ENCODE assay signal across 1 cellular context in the genomic region with DNA sequence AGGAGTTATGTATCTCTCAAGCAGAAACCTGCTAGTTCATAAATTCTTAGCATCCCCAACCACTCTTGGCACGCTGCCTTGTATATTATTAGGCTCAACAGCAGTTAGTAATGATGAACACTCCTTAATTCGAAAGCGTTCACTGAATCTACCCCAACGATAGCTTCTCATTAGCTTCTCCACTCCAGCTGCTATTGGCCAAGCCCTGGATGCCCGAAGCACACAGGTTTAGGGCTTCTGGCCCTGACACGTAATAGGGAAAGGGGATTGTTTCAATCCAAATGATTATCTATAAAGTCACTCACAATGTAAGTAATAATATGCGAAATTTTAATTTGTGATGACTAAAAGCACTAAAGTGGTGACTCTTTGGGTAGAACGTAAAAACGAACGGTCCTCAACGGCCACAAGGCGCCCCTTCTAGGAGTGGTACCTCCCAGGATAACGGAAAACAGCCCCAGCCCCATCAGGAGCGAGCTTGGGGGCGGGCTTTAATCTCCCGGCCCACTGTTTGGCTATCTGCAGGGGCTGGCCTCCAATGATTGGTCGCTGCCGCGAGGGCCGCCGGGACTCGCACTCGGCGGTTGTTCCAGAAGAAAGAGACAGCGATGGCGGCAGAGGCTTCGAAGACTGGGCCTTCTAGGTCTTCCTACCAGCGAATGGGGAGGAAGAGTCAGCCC.
TF ChIP-seq lines count a peak whose summit lies in the region.

A gene with protein sequence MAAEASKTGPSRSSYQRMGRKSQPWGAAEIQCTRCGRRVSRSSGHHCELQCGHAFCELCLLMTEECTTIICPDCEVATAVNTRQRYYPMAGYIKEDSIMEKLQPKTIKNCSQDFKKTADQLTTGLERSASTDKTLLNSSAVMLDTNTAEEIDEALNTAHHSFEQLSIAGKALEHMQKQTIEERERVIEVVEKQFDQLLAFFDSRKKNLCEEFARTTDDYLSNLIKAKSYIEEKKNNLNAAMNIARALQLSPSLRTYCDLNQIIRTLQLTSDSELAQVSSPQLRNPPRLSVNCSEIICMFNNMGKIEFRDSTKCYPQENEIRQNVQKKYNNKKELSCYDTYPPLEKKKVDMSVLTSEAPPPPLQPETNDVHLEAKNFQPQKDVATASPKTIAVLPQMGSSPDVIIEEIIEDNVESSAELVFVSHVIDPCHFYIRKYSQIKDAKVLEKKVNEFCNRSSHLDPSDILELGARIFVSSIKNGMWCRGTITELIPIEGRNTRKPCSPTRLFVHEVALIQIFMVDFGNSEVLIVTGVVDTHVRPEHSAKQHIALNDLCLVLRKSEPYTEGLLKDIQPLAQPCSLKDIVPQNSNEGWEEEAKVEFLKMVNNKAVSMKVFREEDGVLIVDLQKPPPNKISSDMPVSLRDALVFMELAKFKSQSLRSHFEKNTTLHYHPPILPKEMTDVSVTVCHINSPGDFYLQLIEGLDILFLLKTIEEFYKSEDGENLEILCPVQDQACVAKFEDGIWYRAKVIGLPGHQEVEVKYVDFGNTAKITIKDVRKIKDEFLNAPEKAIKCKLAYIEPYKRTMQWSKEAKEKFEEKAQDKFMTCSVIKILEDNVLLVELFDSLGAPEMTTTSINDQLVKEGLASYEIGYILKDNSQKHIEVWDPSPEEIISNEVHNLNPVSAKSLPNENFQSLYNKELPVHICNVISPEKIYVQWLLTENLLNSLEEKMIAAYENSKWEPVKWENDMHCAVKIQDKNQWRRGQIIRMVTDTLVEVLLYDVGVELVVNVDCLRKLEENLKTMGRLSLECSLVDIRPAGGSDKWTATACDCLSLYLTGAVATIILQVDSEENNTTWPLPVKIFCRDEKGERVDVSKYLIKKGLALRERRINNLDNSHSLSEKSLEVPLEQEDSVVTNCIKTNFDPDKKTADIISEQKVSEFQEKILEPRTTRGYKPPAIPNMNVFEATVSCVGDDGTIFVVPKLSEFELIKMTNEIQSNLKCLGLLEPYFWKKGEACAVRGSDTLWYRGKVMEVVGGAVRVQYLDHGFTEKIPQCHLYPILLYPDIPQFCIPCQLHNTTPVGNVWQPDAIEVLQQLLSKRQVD (N-terminal part only) (plus strand): TSS at position 574 of the 680 bp plus-strand sequence. CDS start 35 bp downstream, at position 609.

TF ChIP-seq in WTC11, 78 proteins besides CTCF, POLR2A, EP300 and RAD21 (continued from another document):
- TF ChIP-seq, protein P1, sequence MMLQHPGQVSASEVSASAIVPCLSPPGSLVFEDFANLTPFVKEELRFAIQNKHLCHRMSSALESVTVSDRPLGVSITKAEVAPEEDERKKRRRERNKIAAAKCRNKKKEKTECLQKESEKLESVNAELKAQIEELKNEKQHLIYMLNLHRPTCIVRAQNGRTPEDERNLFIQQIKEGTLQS (CRISPR knock-in tag; conservative IDR thresholded peaks at IDR 0.05): no peak
- TF ChIP-seq, protein P2, sequence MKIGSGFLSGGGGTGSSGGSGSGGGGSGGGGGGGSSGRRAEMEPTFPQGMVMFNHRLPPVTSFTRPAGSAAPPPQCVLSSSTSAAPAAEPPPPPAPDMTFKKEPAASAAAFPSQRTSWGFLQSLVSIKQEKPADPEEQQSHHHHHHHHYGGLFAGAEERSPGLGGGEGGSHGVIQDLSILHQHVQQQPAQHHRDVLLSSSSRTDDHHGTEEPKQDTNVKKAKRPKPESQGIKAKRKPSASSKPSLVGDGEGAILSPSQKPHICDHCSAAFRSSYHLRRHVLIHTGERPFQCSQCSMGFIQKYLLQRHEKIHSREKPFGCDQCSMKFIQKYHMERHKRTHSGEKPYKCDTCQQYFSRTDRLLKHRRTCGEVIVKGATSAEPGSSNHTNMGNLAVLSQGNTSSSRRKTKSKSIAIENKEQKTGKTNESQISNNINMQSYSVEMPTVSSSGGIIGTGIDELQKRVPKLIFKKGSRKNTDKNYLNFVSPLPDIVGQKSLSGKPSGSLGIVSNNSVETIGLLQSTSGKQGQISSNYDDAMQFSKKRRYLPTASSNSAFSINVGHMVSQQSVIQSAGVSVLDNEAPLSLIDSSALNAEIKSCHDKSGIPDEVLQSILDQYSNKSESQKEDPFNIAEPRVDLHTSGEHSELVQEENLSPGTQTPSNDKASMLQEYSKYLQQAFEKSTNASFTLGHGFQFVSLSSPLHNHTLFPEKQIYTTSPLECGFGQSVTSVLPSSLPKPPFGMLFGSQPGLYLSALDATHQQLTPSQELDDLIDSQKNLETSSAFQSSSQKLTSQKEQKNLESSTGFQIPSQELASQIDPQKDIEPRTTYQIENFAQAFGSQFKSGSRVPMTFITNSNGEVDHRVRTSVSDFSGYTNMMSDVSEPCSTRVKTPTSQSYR (CRISPR knock-in tag; IDR thresholded peaks at IDR 0.05): no peak
- TF ChIP-seq PRRX2 (CRISPR knock-in tag; IDR thresholded peaks at IDR 0.05): no peak
- TF ChIP-seq, protein P3, sequence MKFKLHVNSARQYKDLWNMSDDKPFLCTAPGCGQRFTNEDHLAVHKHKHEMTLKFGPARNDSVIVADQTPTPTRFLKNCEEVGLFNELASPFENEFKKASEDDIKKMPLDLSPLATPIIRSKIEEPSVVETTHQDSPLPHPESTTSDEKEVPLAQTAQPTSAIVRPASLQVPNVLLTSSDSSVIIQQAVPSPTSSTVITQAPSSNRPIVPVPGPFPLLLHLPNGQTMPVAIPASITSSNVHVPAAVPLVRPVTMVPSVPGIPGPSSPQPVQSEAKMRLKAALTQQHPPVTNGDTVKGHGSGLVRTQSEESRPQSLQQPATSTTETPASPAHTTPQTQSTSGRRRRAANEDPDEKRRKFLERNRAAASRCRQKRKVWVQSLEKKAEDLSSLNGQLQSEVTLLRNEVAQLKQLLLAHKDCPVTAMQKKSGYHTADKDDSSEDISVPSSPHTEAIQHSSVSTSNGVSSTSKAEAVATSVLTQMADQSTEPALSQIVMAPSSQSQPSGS (CRISPR knock-in tag; IDR thresholded peaks at IDR 0.05; ENCODE audit: borderline replicate concordance, low read depth): no peak
- TF ChIP-seq, protein P4, sequence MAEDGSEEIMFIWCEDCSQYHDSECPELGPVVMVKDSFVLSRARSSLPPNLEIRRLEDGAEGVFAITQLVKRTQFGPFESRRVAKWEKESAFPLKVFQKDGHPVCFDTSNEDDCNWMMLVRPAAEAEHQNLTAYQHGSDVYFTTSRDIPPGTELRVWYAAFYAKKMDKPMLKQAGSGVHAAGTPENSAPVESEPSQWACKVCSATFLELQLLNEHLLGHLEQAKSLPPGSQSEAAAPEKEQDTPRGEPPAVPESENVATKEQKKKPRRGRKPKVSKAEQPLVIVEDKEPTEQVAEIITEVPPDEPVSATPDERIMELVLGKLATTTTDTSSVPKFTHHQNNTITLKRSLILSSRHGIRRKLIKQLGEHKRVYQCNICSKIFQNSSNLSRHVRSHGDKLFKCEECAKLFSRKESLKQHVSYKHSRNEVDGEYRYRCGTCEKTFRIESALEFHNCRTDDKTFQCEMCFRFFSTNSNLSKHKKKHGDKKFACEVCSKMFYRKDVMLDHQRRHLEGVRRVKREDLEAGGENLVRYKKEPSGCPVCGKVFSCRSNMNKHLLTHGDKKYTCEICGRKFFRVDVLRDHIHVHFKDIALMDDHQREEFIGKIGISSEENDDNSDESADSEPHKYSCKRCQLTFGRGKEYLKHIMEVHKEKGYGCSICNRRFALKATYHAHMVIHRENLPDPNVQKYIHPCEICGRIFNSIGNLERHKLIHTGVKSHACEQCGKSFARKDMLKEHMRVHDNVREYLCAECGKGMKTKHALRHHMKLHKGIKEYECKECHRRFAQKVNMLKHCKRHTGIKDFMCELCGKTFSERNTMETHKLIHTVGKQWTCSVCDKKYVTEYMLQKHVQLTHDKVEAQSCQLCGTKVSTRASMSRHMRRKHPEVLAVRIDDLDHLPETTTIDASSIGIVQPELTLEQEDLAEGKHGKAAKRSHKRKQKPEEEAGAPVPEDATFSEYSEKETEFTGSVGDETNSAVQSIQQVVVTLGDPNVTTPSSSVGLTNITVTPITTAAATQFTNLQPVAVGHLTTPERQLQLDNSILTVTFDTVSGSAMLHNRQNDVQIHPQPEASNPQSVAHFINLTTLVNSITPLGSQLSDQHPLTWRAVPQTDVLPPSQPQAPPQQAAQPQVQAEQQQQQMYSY (CRISPR knock-in tag; IDR thresholded peaks at IDR 0.05): no peak
- TF ChIP-seq ZNF423 (CRISPR knock-in tag; IDR thresholded peaks at IDR 0.05): no peak
